Comparison of ENCODE assay signal across 17 cellular contexts in the genomic region with DNA sequence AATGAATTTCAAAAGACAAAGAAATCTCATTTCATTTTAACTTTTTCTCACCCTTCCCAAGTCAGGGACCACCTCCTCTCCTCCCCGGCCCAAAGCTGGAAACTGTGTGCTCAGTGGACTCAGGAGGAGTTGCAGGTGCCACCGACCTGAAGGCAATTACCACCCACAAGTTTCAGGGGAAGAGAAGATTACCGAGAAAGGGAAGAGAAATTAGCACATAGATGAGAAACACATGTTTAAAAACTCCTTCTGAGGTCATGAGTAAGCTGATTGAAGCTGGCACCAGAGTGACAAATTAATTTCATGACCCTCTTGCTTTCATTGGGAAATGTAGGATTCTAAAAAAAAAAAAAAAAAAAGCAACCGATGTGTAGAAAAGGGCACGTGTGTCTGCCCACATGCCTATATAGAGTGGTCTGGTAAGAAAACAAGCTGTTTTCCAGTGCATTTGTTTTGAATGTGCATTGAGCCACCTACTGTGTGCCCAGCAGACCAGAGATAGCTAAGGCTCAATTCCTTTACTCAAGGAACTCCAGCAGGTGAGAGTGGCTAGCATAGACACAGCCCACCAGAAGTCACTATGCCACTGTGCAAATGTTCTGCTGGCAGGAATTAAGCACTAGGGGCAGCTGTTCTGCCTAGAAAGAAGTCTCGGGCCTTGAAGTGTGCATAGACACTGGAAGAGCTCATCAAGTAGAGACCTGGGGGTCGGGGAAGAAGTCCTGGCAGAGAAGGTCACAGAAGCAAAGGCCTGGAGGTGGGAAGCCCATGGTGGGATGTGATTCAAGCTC. TPM values are rescaled to one million over a fixed set of nuclear protein-coding genes. Genes with fewer than 3 reads are reported as not detected.
DNase-seq lines count a peak whose midpoint lies in the region; ATAC-seq, FAIRE-seq and TF ChIP-seq lines count a peak whose summit lies in the region.
"Had no signal": no experiment of that assay in that cellular context is flagged by ENCODE, and none has a peak within 500 bp of the region (broad histone marks: within the 10 kb centered on the region; RNA-seq: fewer than 3 reads in every experiment).

No MANE protein-coding gene starts in this region.

- H3K9ac ChIP-seq in GM12878 (ENCODE audit: control insufficient read depth, insufficient read depth, low read length): no peak overlapping the region

- SMC1A ChIA-PET in GM12878 (lab: Charles Lee; ENCODE audit: uncharacterized antibody, unreplicated experiment): interaction anchor here (0.5 to 3.5 kb wide), 26 partner anchors 9 to 412 kb away, joined by 3 to 15 read pairs (median 3); a partner anchor contains a TSS

- TF ChIP-seq RAD21 in GM12878 (IDR thresholded peaks at IDR 0.05; ENCODE audit: insufficient read depth, low read depth, low read length): peak; percentile 26; the same call in 1 of the 2 replicates

- H3K36me3 ChIP-seq in GM12878 (ENCODE audit: control insufficient read depth in 2 of 2, insufficient read depth in 2 of 2, low read length in 1 of 2): no peaks in the 10 kb centered on the region
- H3K36me3 ChIP-seq: HAP-1, sigmoid colon had no signal

- no peaks in the 10 kb centered on the region for H3K9me3 ChIP-seq in GM12878 (replicated peaks; ENCODE audit: control insufficient read depth, insufficient read depth, low read length)
- H3K9me3 ChIP-seq: Caco-2, HAP-1, sigmoid colon had no signal

- POLR2A ChIA-PET in GM12878 (lab: Charles Lee): interaction anchor here (0.6 to 1.7 kb wide), 7 partner anchors 8 to 1393 kb away, joined by 3 to 7 read pairs (median 3); a partner anchor contains a TSS

- H3K4me1 ChIP-seq in GM12878 (ENCODE audit: control insufficient read depth, insufficient read depth, low read length): peaks cover 8% of the 10 kb centered on the region
- H3K4me1 ChIP-seq: Caco-2, HAP-1, sigmoid colon had no signal

- TF ChIP-seq CTCF in AG10803 (conservative IDR thresholded peaks at IDR 0.05; ENCODE audit: low read length): peak; percentile 12; the same call in 1 of the 2 replicates
- peak; percentile 6 to 19 (median 10); a peak in 2 of 6 replicates for TF ChIP-seq CTCF in GM12878 (IDR thresholded peaks at IDR 0.05 in 2 of 3, conservative IDR thresholded peaks at IDR 0.05 in 1 of 3; ENCODE audit: control insufficient read depth in 2 of 3, extremely low read depth in 1 of 3, insufficient read depth in 1 of 3, low read depth in 3 of 3, low read length in 3 of 3)

- no peaks in the 10 kb centered on the region for H3K79me2 ChIP-seq in GM12878 (ENCODE audit: control insufficient read depth, insufficient read depth, low read length)

- no peaks in the 10 kb centered on the region for H4K20me1 ChIP-seq in GM12878 (ENCODE audit: control insufficient read depth, insufficient read depth)

- H3K4me2 ChIP-seq in GM12878 (ENCODE audit: control insufficient read depth, insufficient read depth): peak overlapping the region; percentile 10

- no peak overlapping the region for H3K4me3 ChIP-seq in AG10803 (ENCODE audit: low read length)
- no peak overlapping the region for H3K4me3 ChIP-seq in GM12878
- H3K4me3 ChIP-seq: HAP-1, sigmoid colon had no signal

- no TSS peak for BruUV-seq in GM12878 (replicated peaks; lab: Mats Ljungman, UMichigan)

- no peak for TF ChIP-seq POLR2A in GM12878 (IDR thresholded peaks at IDR 0.05; ENCODE audit: low read depth, low read length)

- WGBS in GM12878 (ENCODE audit: insufficient coverage, insufficient replicate concordance, low lambda C conversion rate, missing lambda C conversion rate): 19% methylated on average over 7 of the region's 7 CpGs

- peak; percentile 56 for DNase-seq in AG10803 (ENCODE audit: low read depth)
- peak; percentile 7 for DNase-seq in GM18507 (ENCODE audit: extremely low spot score, insufficient read length, low read depth)
- peak; percentile 68 for DNase-seq in GM12878 (ENCODE audit: low read depth, low spot score)
- DNase-seq in AG08396 (ENCODE audit: low spot score): no peak
- DNase-seq in stimulated activated naive CD4-positive, alpha-beta T cell treated with Interleukin-2 at 50 U/mL for 16 hours (lab: John Stamatoyannopoulos, UW): no peak
- DNase-seq in DMS114 treated with DMSO at 0.1 percent for 48 hours (lab: John Stamatoyannopoulos, UW; ENCODE audit: unreplicated experiment): no peak
- DNase-seq: activated CD4-positive, alpha-beta memory T cell treated with anti-CD3 and anti-CD28 coated beads, Interleukin-2, amount 10 ng/mL, durations not matched to agents 7 days and 5 days; activated T-cell treated with anti-CD3 and anti-CD28 coated beads, Interleukin-2, amount 50 U/mL, for 48 hours; Caco-2; GDM1; left cardiac atrium; NCI-H1417 treated with DMSO at 0.1 percent for 48 hours; nucleus accumbens; sigmoid colon had no signal

- CTCF ChIA-PET in GM12878 (lab: Yijun Ruan, JAX): interaction anchor here (0.6 to 3.4 kb wide), 15 partner anchors 19 to 350 kb away, joined by 3 to 12 read pairs (median 4); a partner anchor contains a TSS

- no peak overlapping the region for H3K27ac ChIP-seq in GM12878 (ENCODE audit: control insufficient read depth, insufficient read depth)
- H3K27ac ChIP-seq: sigmoid colon had no signal

- no peak overlapping the region for H2AFZ ChIP-seq in GM12878 (ENCODE audit: control insufficient read depth, low read depth, low read length)

- RAD21 ChIA-PET in GM12878 (lab: Charles Lee; ENCODE audit: unreplicated experiment): interaction anchor here (0.6 to 2.7 kb wide), 14 partner anchors 9 to 350 kb away, joined by 3 to 15 read pairs (median 4); a partner anchor contains a TSS

- H3K27me3 ChIP-seq in GM12878 (replicated peaks in 1 of 2; ENCODE audit: control insufficient read depth in 2 of 2, insufficient read depth in 2 of 2, low read length in 1 of 2): no peaks in the 10 kb centered on the region
- H3K27me3 ChIP-seq: sigmoid colon had no signal

- in situ Hi-C loops in GM12878 (cut with MboI): no loop called here

- intact Hi-C loops in GM12878 (cut with micrococcal nuclease; ENCODE audit: unreplicated experiment): no loop called here

- no peak for TF ChIP-seq EP300 in GM12878 (IDR thresholded peaks at IDR 0.05; ENCODE audit: borderline replicate concordance in 1 of 2, control insufficient read depth in 1 of 2, low read depth in 2 of 2, low read length in 2 of 2)

- peak; percentile 57 for FAIRE-seq in GM18507 (lab: Jason Lieb, UNC)
- peak; percentile 23 for FAIRE-seq in GM12878 (lab: Jason Lieb, UNC)

- ATAC-seq in HG02678 (IDR thresholded peaks at IDR 0.05; ENCODE audit: unreplicated experiment) (peak; percentile 67), GM12878 (peak; percentile 94), HG02571 (IDR thresholded peaks at IDR 0.05; ENCODE audit: unreplicated experiment) (no peak)
- ATAC-seq: left cardiac atrium had no signal

TF ChIP-seq in GM12878, 131 proteins besides CTCF, POLR2A, EP300 and RAD21 (continues in another document):
- TF ChIP-seq MTA3 (IDR thresholded peaks at IDR 0.05; ENCODE audit: borderline replicate concordance, low read length): no peak
- TF ChIP-seq NR2F1 (conservative IDR thresholded peaks at IDR 0.05): no peak
- TF ChIP-seq, protein P1, sequence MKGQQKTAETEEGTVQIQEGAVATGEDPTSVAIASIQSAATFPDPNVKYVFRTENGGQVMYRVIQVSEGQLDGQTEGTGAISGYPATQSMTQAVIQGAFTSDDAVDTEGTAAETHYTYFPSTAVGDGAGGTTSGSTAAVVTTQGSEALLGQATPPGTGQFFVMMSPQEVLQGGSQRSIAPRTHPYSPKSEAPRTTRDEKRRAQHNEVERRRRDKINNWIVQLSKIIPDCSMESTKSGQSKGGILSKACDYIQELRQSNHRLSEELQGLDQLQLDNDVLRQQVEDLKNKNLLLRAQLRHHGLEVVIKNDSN (IDR thresholded peaks at IDR 0.05; ENCODE audit: borderline replicate concordance, extremely low read length, insufficient read depth, low read depth, low read length): no peak
- TF ChIP-seq CREB1 (IDR thresholded peaks at IDR 0.05; ENCODE audit: low read depth): no peak
- peak in 1 of 2 experiments; percentile 63; a peak in 1 of 4 replicates for TF ChIP-seq BHLHE40 (IDR thresholded peaks at IDR 0.05; ENCODE audit: borderline replicate concordance in 1 of 2, low read depth in 2 of 2, low read length in 1 of 2)
- TF ChIP-seq WRNIP1 (IDR thresholded peaks at IDR 0.05; ENCODE audit: borderline replicate concordance, low read depth, low read length): no peak
- TF ChIP-seq, protein P2, sequence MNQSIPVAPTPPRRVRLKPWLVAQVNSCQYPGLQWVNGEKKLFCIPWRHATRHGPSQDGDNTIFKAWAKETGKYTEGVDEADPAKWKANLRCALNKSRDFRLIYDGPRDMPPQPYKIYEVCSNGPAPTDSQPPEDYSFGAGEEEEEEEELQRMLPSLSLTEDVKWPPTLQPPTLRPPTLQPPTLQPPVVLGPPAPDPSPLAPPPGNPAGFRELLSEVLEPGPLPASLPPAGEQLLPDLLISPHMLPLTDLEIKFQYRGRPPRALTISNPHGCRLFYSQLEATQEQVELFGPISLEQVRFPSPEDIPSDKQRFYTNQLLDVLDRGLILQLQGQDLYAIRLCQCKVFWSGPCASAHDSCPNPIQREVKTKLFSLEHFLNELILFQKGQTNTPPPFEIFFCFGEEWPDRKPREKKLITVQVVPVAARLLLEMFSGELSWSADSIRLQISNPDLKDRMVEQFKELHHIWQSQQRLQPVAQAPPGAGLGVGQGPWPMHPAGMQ (IDR thresholded peaks at IDR 0.05; ENCODE audit: borderline replicate concordance): no peak
- no peak for TF ChIP-seq IRF4 (IDR thresholded peaks at IDR 0.05; ENCODE audit: low read depth, low read length)
- peak; percentile 71 to 72 for TF ChIP-seq IKZF2 (IDR thresholded peaks at IDR 0.05)
- TF ChIP-seq STAT3 (IDR thresholded peaks at IDR 0.05; ENCODE audit: low read depth, low read length): no peak

RNA-seq across cellular contexts. Expression of a gene that starts 30.5 kb away (rescaled TPM):
- total RNA-seq in GM12878 (2013; cell fraction: nucleolus; rRNA removed): 7.7 and 11.6 TPM in 2 replicates
- total RNA-seq in GM12878 (2014; rRNA removed): 1.9 and 3.6 TPM in 2 replicates
- 1.5 and 2.5 TPM in 2 replicates for total RNA-seq in GM12878 (2014; rRNA removed; fragmentation: Illumina TruSeq; extraction: Trizol)
- 2.7 and 3.2 TPM in 2 replicates for total RNA-seq in GM12878 (2021)
- 0.29 TPM for polyA plus RNA-seq in GM12878 (2011; ENCODE audit: low read depth)
- polyA plus RNA-seq in GM12878 (2011; rRNA removed): 7.3 and 8.0 TPM in 2 replicates
- 4.3 and 5.3 TPM in 2 replicates for polyA plus RNA-seq in GM12878 (2011; cell fraction: cytosol; rRNA removed)
- polyA plus RNA-seq in GM12878 (2011; cell fraction: nucleus; rRNA removed): 23.5 and 28.7 TPM in 2 replicates
- polyA plus RNA-seq in GM12878 (2012): 0.59 and 1.2 TPM in 2 replicates
- polyA plus RNA-seq in GM12878 (2014; fragmentation: Illumina TruSeq; extraction: Trizol): 2.5 and 3.3 TPM in 2 replicates
- under 1 TPM; 0.69 to 0.87 TPM for polyA plus RNA-seq in GM12878 (2014; fragmentation: Nextera tagmentation; extraction: Ambion mirVana)
- 3.2 and 3.8 TPM in 2 replicates for polyA plus RNA-seq in GM12878 (2014; rRNA removed)
- 1 to 10 TPM; 1.7 to 1.8 TPM for polyA plus RNA-seq in GM12878 (2016; fragmentation: Nextera tagmentation; extraction: Ambion mirVana)
- 7.5 and 12.8 TPM in 2 replicates for polyA minus RNA-seq in GM12878 (2011; rRNA and poly(A)+ RNA removed)
- polyA minus RNA-seq in GM12878 (2011; cell fraction: cytosol; rRNA and poly(A)+ RNA removed): 2.7 and 3.8 TPM in 2 replicates
- polyA minus RNA-seq in GM12878 (2011; cell fraction: nucleus; rRNA and poly(A)+ RNA removed): 15.7 and 40.2 TPM in 2 replicates
- total RNA-seq: Caco-2 had no signal

Comparison
In these comparisons a context has a peak if more than half of its experiments do, and no peak if none do; other contexts are left out.
1. DNase-seq: peak in AG10803 (single experiment), GM18507 (single experiment) and GM12878 (single experiment); none in AG08396 (single experiment), stimulated activated naive CD4-positive, alpha-beta T cell treated with Interleukin-2 at 50 U/mL for 16 hours (single experiment) and DMS114 treated with DMSO at 0.1 percent for 48 hours (single experiment).